2 cellular contexts compared by ENCODE assay signal in the genomic region with DNA sequence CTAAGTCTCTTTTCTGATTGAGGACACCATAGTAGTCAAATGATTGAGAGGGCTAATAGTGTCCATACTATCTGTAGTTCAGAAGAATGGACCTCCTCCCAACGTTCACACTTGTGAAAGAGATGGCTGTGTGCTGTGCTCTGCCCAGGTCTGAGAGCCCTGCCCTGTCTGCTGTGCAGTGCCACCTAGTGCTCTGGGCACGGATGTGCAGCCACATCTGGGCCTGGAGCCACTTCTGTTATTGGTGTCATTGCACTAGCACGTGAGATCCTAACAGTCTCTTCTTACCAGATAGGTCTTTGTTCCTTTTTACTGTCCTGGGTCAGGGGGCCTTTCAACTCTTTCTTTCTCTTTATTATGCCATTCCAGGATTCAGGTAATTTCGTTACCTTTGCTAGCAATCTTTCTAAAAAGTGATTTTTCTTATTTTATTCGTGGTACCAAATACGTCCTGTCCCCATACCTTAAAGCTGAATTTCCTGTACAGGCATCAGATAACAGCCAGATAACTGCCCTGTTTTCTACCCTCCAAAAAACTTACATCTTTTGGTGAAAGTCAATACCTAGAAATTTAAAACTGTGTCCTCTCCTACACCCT.
TF ChIP-seq lines count a peak whose summit lies in the region.

No MANE protein-coding gene starts in this region.

TF ChIP-seq in HEK293, 187 proteins besides CTCF, POLR2A, EP300 and RAD21 (continued from another document):
- TF ChIP-seq ZNF600 (tag by site-specific recombination; IDR thresholded peaks at IDR 0.05) = peak; percentile 73; the same call in 1 of the 2 replicates
- TF ChIP-seq TRIM28 (IDR thresholded peaks at IDR 0.05; ENCODE audit: borderline replicate concordance, low read length) = 0 out of 2 replicates have a peak, but pooled peaks have one; percentile 33
- TF ChIP-seq ZSCAN30 (tag by site-specific recombination; IDR thresholded peaks at IDR 0.05) = peak; percentile 99
- no peak for TF ChIP-seq ZBTB7A (tag by site-specific recombination; IDR thresholded peaks at IDR 0.05; ENCODE audit: low read depth)
- peak; percentile 53; the same call in 1 of the 2 replicates for TF ChIP-seq ZBTB17 (tag by site-specific recombination; IDR thresholded peaks at IDR 0.05)
- TF ChIP-seq, protein P1, sequence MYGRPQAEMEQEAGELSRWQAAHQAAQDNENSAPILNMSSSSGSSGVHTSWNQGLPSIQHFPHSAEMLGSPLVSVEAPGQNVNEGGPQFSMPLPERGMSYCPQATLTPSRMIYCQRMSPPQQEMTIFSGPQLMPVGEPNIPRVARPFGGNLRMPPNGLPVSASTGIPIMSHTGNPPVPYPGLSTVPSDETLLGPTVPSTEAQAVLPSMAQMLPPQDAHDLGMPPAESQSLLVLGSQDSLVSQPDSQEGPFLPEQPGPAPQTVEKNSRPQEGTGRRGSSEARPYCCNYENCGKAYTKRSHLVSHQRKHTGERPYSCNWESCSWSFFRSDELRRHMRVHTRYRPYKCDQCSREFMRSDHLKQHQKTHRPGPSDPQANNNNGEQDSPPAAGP (tag by site-specific recombination; IDR thresholded peaks at IDR 0.05) = peak; percentile 47; the same call in 1 of the 2 replicates
- TF ChIP-seq ZNF2 (tag by site-specific recombination; IDR thresholded peaks at IDR 0.05) = 0 out of 2 replicates have a peak, but pooled peaks have one; percentile 53
TF ChIP-seq in HEK293: peak in this region for 7.

TF ChIP-seq in SK-N-SH, 30 proteins besides CTCF, POLR2A, EP300 and RAD21:
- TF ChIP-seq, protein P2, sequence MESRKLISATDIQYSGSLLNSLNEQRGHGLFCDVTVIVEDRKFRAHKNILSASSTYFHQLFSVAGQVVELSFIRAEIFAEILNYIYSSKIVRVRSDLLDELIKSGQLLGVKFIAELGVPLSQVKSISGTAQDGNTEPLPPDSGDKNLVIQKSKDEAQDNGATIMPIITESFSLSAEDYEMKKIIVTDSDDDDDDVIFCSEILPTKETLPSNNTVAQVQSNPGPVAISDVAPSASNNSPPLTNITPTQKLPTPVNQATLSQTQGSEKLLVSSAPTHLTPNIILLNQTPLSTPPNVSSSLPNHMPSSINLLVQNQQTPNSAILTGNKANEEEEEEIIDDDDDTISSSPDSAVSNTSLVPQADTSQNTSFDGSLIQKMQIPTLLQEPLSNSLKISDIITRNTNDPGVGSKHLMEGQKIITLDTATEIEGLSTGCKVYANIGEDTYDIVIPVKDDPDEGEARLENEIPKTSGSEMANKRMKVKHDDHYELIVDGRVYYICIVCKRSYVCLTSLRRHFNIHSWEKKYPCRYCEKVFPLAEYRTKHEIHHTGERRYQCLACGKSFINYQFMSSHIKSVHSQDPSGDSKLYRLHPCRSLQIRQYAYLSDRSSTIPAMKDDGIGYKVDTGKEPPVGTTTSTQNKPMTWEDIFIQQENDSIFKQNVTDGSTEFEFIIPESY (IDR thresholded peaks at IDR 0.05; ENCODE audit: borderline replicate concordance, low read depth) = no peak
- TF ChIP-seq SIN3A (IDR thresholded peaks at IDR 0.05; ENCODE audit: borderline replicate concordance, low read depth, low read length) (no peak), IRF3 (IDR thresholded peaks at IDR 0.05; ENCODE audit: low read depth, low read length) (no peak), SMC3 (IDR thresholded peaks at IDR 0.05; ENCODE audit: low read depth, low read length) (peak; percentile 98), FOSL2 (IDR thresholded peaks at IDR 0.05; ENCODE audit: borderline replicate concordance, low read depth) (no peak), TCF12 (IDR thresholded peaks at IDR 0.05) (no peak), EZH2phosphoT487 (IDR thresholded peaks at IDR 0.05; ENCODE audit: borderline replicate concordance, low read depth) (no peak), NRF1 (IDR thresholded peaks at IDR 0.05; ENCODE audit: low read depth, low read length) (no peak), ELF1 (IDR thresholded peaks at IDR 0.05) (no peak), MEF2A (IDR thresholded peaks at IDR 0.05; ENCODE audit: borderline replicate concordance, low read depth) (no peak), MXI1 (IDR thresholded peaks at IDR 0.05; ENCODE audit: low read depth, low read length) (peak; percentile 77; the same call in 1 of the 2 replicates), POLR2AphosphoS5 (IDR thresholded peaks at IDR 0.05; ENCODE audit: low read depth, low read length) (no peak), CHD2 (IDR thresholded peaks at IDR 0.05; ENCODE audit: low read length, partially characterized antibody) (peak; percentile 46)
- TF ChIP-seq, protein P3, sequence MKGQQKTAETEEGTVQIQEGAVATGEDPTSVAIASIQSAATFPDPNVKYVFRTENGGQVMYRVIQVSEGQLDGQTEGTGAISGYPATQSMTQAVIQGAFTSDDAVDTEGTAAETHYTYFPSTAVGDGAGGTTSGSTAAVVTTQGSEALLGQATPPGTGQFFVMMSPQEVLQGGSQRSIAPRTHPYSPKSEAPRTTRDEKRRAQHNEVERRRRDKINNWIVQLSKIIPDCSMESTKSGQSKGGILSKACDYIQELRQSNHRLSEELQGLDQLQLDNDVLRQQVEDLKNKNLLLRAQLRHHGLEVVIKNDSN (IDR thresholded peaks at IDR 0.05; ENCODE audit: borderline replicate concordance, low read depth) = no peak
TF ChIP-seq in SK-N-SH: peak in this region for 3.
